Comparison of ENCODE assay signal across 2 cellular contexts in genomic region chr1:192104135-192104534, GRCh38.
TF ChIP-seq lines count a peak whose summit lies in the region.

No MANE protein-coding gene starts in this region.

TF ChIP-seq in HepG2, 621 proteins besides CTCF, POLR2A, EP300 and RAD21:
- peak; percentile 41 to 82; a peak in 3 of 4 replicates for TF ChIP-seq MAFK (conservative IDR thresholded peaks at IDR 0.05 in 1 of 2, IDR thresholded peaks at IDR 0.05 in 1 of 2; ENCODE audit: low read length in 2 of 2)
- no peak for TF ChIP-seq ZFP36 (IDR thresholded peaks at IDR 0.05; ENCODE audit: borderline replicate concordance, low read depth, low read length, partially characterized antibody)
- TF ChIP-seq MAFF (IDR thresholded peaks at IDR 0.05; ENCODE audit: low read depth, low read length), result peak; percentile 58; the same call in 1 of the 2 replicates
- TF ChIP-seq ZNF556 (CRISPR knock-in tag; IDR thresholded peaks at IDR 0.05; ENCODE audit: borderline replicate concordance), result no peak
TF ChIP-seq in HepG2: peak in this region for 2.

TF ChIP-seq in endothelial cell of umbilical vein, 7 proteins besides CTCF, POLR2A, EP300 and RAD21:
- no peak for TF ChIP-seq GATA2 (IDR thresholded peaks at IDR 0.05; ENCODE audit: insufficient read depth, insufficient read length, low read depth, low read length)
- no peak for TF ChIP-seq POLR2AphosphoS5 (IDR thresholded peaks at IDR 0.05; ENCODE audit: insufficient read depth, low read depth, low read length)
- TF ChIP-seq MAX (IDR thresholded peaks at IDR 0.05; ENCODE audit: insufficient read depth, insufficient read length), result no peak
- TF ChIP-seq MYC (IDR thresholded peaks at IDR 0.05; ENCODE audit: low read depth, low read length), result no peak
- TF ChIP-seq EZH2 (IDR thresholded peaks at IDR 0.05; ENCODE audit: borderline replicate concordance, low read depth, low read length, severe bottlenecking), result no peak
